Comparison of ENCODE assay signal across 23 cellular contexts in the genomic region with DNA sequence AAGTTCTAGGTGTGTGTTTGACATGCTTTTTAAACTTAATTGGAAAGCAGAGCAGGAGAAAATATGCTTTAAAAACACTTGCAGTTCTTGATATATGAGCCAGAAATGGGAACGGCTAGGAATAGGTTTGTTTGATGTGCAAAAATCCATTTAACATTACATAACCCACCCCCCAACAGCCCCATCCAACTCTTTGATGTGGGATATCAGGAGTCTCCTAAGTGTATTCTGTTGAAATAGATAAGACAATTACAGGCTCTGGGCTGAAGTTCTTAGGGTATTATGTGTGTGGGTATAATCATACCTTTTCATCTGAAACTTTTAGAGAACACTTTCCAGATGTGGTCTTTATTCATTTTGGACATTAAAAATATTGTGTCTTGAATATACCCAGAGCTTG.
"Had no signal": no experiment of that assay in that cellular context is flagged by ENCODE, and none has a peak within 500 bp of the region (broad histone marks: within the 10 kb centered on the region; RNA-seq: fewer than 3 reads in every experiment).

No MANE protein-coding gene starts in this region.

- H3K36me3 ChIP-seq: heart left ventricle, left ventricle myocardium inferior, neural progenitor cell, neutrophil, ovary, right atrium auricular region, right lobe of liver, suprapubic skin, thoracic aorta, tibial artery, upper lobe of left lung, vagina had no signal

- H3K9ac ChIP-seq: neural progenitor cell had no signal

- H3K4me2 ChIP-seq: neural progenitor cell, smooth muscle cell had no signal

- H3K27me3 ChIP-seq: heart left ventricle, neural progenitor cell, neutrophil, ovary, right atrium auricular region, right lobe of liver, suprapubic skin, tibial artery, upper lobe of left lung, vagina had no signal

- H3K9me3 ChIP-seq: neutrophil, ovary, right lobe of liver, suprapubic skin, thoracic aorta, tibial artery, upper lobe of left lung, vagina had no signal

- H3K27ac ChIP-seq: heart left ventricle, left ventricle myocardium inferior, neural progenitor cell, neutrophil, ovary, right atrium auricular region, right lobe of liver, suprapubic skin, thoracic aorta, tibial artery, upper lobe of left lung, vagina had no signal

- ATAC-seq: heart left ventricle; naive thymus-derived CD8-positive, alpha-beta T cell; right lobe of liver had no signal

- H2AFZ ChIP-seq: neural progenitor cell had no signal

- DNase-seq: heart left ventricle; hypothalamus; immature natural killer cell; islet precursor cell; left ventricle myocardium inferior; naive thymus-derived CD8-positive, alpha-beta T cell; nephron progenitor cell; occipital lobe; ovary; right lobe of liver; stimulated activated CD4-positive, alpha-beta T cell treated with anti-CD3 and anti-CD28 coated beads, Interleukin-1b, Interleukin-23, amount 100 ng/mL, for 48 hours; stimulated activated CD4-positive, alpha-beta T cell treated with anti-CD3 and anti-CD28 coated beads, Interleukin-4, amount 100 ng/mL, for 1 hour; stimulated activated naive CD4-positive, alpha-beta T cell; tibial artery; upper lobe of left lung had no signal

- H3K4me1 ChIP-seq: left ventricle myocardium inferior, neural progenitor cell, right atrium auricular region, right lobe of liver, suprapubic skin, tibial artery, upper lobe of left lung, vagina had no signal

- H3K4me3 ChIP-seq: heart left ventricle, left ventricle myocardium inferior, lung, neural progenitor cell, ovary, right atrium auricular region, right lobe of liver, smooth muscle cell, suprapubic skin, thoracic aorta, tibial artery, upper lobe of left lung, vagina had no signal
